9 cellular contexts compared by ENCODE assay signal in the genomic region with DNA sequence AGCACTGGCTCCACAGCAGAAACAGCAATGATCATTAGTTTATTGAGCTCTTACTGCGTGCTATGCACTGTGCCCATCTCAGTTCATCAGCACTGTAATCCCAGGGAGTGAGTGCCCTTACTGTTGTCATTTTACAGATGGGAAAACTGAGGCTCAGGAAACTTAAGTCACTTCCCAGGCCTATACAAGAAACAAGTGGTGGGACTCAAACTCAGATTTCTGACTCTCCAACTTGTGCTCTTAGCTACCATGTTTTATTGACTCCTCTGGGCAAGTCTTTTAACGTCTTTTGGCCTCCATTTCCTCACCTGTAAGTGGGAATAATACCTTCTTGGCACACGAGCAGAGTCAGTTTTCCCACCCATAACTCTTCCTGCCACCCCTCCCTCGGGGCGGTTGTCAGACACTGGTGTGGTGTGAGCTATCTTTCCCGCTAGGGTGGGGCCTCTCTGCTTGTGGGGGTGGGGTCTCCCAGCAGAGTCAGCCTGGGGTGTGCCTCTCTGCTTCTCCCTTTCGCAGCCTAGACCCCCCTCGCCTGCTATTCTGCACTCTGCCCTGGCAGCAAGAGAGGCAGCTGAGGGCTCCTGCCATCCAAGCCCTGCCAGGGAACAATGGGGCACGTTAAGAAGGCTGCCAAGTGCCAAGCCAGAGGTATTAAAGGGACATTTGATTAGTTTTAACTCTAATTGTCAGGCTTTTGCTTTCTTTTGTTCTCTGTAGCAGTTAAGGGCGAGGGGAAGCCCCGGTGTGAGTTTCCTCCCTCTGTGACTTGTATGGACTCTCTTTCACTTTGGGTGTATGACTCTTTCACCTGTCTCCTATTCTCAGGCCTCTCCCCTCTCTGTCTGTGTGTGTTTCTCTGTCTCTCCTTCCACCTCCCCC. TPM values are rescaled to one million over a fixed set of nuclear protein-coding genes. Genes with fewer than 3 reads are reported as not detected.
A peak's percentile ranks its signal among the peaks of the same experiment; 100 is the strongest.
DNase-seq lines count a peak whose midpoint lies in the region; ATAC-seq lines count a peak whose summit lies in the region.
"Had no signal": no experiment of that assay in that cellular context is flagged by ENCODE, and none has a peak within 500 bp of the region (broad histone marks: within the 10 kb centered on the region; RNA-seq: fewer than 3 reads in every experiment).

No MANE protein-coding gene starts in this region.

- no peaks in the 10 kb centered on the region for H3K27me3 Mint-ChIP-seq in activated T-cell treated with anti-CD3 and anti-CD28 coated beads, Interleukin-2, amount 50 U/mL, for 72 hours (ENCODE audit: low read depth)

- H3K36me3 Mint-ChIP-seq in activated T-cell treated with anti-CD3 and anti-CD28 coated beads, Interleukin-2, amount 50 U/mL, for 72 hours (ENCODE audit: insufficient read depth in 2 of 2), result peaks cover 4 to 13% of the 10 kb centered on the region in 2 donors

- peak; percentile 54 to 59 for DNase-seq in activated T-cell treated with anti-CD3 and anti-CD28 coated beads, Interleukin-2, amount 50 U/mL, for 72 hours
- peak; percentile 59 for DNase-seq in stimulated activated CD4-positive, alpha-beta T cell treated with anti-CD3 and anti-CD28 coated beads, Interleukin-4, amount 100 ng/mL, for 1 hour
- DNase-seq in DMS53 treated with DMSO at 0.1 percent for 48 hours (lab: John Stamatoyannopoulos, UW; ENCODE audit: unreplicated experiment) (no peak), NCI-H82 treated with DMSO at 0.1 percent for 48 hours (lab: John Stamatoyannopoulos, UW; ENCODE audit: unreplicated experiment) (no peak), SKM-1 treated with dmso at 0.1 percent for 144 hours (lab: John Stamatoyannopoulos, UW; ENCODE audit: unreplicated experiment) (no peak)

- H3K4me3 ChIP-seq in GM08714 (ENCODE audit: low read length), result peak overlapping the region; percentile 53; the same call in 1 of the 2 replicates
- H3K4me3 ChIP-seq: lung had no signal

- H3K27ac Mint-ChIP-seq in activated T-cell treated with anti-CD3 and anti-CD28 coated beads, Interleukin-2, amount 50 U/mL, for 72 hours, result peak overlapping the region; percentile 74

- peaks cover 85% of the 10 kb centered on the region for H3K4me1 Mint-ChIP-seq in activated T-cell treated with anti-CD3 and anti-CD28 coated beads, Interleukin-2, amount 50 U/mL, for 72 hours (ENCODE audit: low read depth)

- ATAC-seq in GM21515 (IDR thresholded peaks at IDR 0.05; ENCODE audit: unreplicated experiment) (peak; percentile 94), HG03565 (IDR thresholded peaks at IDR 0.05; ENCODE audit: unreplicated experiment) (peak; percentile 92)
- peak; percentile 58 to 66 for ATAC-seq in activated T-cell treated with anti-CD3 and anti-CD28 coated beads, Interleukin-2, amount 50 U/mL, for 72 hours (replicated peaks in 1 of 2)

- no peaks in the 10 kb centered on the region for H3K9me3 Mint-ChIP-seq in activated T-cell treated with anti-CD3 and anti-CD28 coated beads, Interleukin-2, amount 50 U/mL, for 72 hours

- H3K4me3 Mint-ChIP-seq in activated T-cell treated with anti-CD3 and anti-CD28 coated beads, Interleukin-2, amount 50 U/mL, for 72 hours, result peak overlapping the region; percentile 74 to 85

RNA-seq across cellular contexts. Expression of a gene that starts 12.1 kb away (rescaled TPM):
- total RNA-seq in activated T-cell treated with anti-CD3 and anti-CD28 coated beads, Interleukin-2, amount 50 U/mL, for 72 hours, result 10 to 100 TPM; 41.7 to 47.4 TPM

Comparison
In these comparisons a context has a peak if more than half of its experiments do, and no peak if none do; other contexts are left out.
1. DNase-seq: peak in activated T-cell treated with anti-CD3 and anti-CD28 coated beads, Interleukin-2, amount 50 U/mL, for 72 hours (2 of 2) and stimulated activated CD4-positive, alpha-beta T cell treated with anti-CD3 and anti-CD28 coated beads, Interleukin-4, amount 100 ng/mL, for 1 hour (single experiment); none in DMS53 treated with DMSO at 0.1 percent for 48 hours (single experiment), NCI-H82 treated with DMSO at 0.1 percent for 48 hours (single experiment) and SKM-1 treated with dmso at 0.1 percent for 144 hours (single experiment).
2. Peak in every context shown above with its lines, with median percentiles within 50 percentile points of each other: ATAC-seq.